1 cellular context compared by ENCODE assay signal in genomic region chr15:25678498-25678865, GRCh38.
TF ChIP-seq lines count a peak whose summit lies in the region.

No MANE protein-coding gene starts in this region.

TF ChIP-seq in H1, 55 proteins besides CTCF, POLR2A, EP300 and RAD21 (continued from another document):
- no peak for TF ChIP-seq E2F6 (IDR thresholded peaks at IDR 0.05)
- TF ChIP-seq TAF7 (optimal IDR thresholded peaks at IDR 0.05; ENCODE audit: borderline replicate concordance, low read depth, low read length), result no peak
- TF ChIP-seq NANOG (IDR thresholded peaks at IDR 0.05; ENCODE audit: insufficient read depth, low read depth, low read length, poor library complexity, severe bottlenecking), result no peak
- no peak for TF ChIP-seq HDAC6 (IDR thresholded peaks at IDR 0.05; ENCODE audit: low read depth, low read length)
- TF ChIP-seq TBP (IDR thresholded peaks at IDR 0.05; ENCODE audit: low read depth, low read length), result no peak
- TF ChIP-seq SRF (IDR thresholded peaks at IDR 0.05; ENCODE audit: low read depth, low read length), result no peak
